In genomic region chr19:7682175-7682855, GRCh38 we compare ENCODE assay signal across 8 cellular contexts. TPM values are rescaled to one million over a fixed set of nuclear protein-coding genes. Genes with fewer than 3 reads are reported as not detected.
DNase-seq lines count a peak whose midpoint lies in the region; ATAC-seq and TF ChIP-seq lines count a peak whose summit lies in the region.

No MANE protein-coding gene starts in this region.

- CTCF ChIA-PET in MCF 10A (lab: Yijun Ruan, JAX) = interaction anchor here (0.9 to 2.8 kb wide), 3 partner anchors 114 to 119 kb away, joined by 4 to 26 read pairs (median 9); no protein-coding TSS in a partner anchor

- peaks cover 4 to 13% of the 10 kb centered on the region in 2 donors for H3K27me3 ChIP-seq in mucosa of rectum (ENCODE audit: control insufficient read depth in 2 of 2, insufficient read depth in 2 of 2, low read length in 2 of 2)

- ATAC-seq in stimulated activated naive CD8-positive, alpha-beta T cell treated with anti-CD3 and anti-CD28 coated beads, Interleukin-15, Interleukin-2, amounts not matched to agents 100 U/mL and 50 U/mL, for 24 hours = no peak

- H3K4me1 Mint-ChIP-seq in stimulated activated naive CD8-positive, alpha-beta T cell treated with anti-CD3 and anti-CD28 coated beads, Interleukin-15, Interleukin-2, amounts not matched to agents 100 ng/mL and 50 ng/mL, for 24 hours (ENCODE audit: low read depth) = peaks cover 50% of the 10 kb centered on the region
- peaks cover 14% of the 10 kb centered on the region for H3K4me1 Mint-ChIP-seq in MCF 10A (ENCODE audit: insufficient read depth, unreplicated experiment)

- TF ChIP-seq CTCF in MCF 10A (IDR thresholded peaks at IDR 0.05; ENCODE audit: unreplicated experiment) (no peak), GM10266 (IDR thresholded peaks at IDR 0.05; ENCODE audit: control insufficient read depth, insufficient read depth, low read depth, missing control alignments) (no peak)

- peaks cover 12% of the 10 kb centered on the region for H3K36me3 Mint-ChIP-seq in stimulated activated naive CD8-positive, alpha-beta T cell treated with anti-CD3 and anti-CD28 coated beads, Interleukin-15, Interleukin-2, amounts not matched to agents 100 ng/mL and 50 ng/mL, for 24 hours (ENCODE audit: low read depth)
- H3K36me3 Mint-ChIP-seq in MCF 10A (ENCODE audit: insufficient read depth, unreplicated experiment) = peaks cover 31% of the 10 kb centered on the region

- no peaks in the 10 kb centered on the region for H3K9me3 ChIP-seq in mucosa of rectum (ENCODE audit: control insufficient read depth in 2 of 2, low read length in 2 of 2)

- no peaks in the 10 kb centered on the region for H3K9me3 Mint-ChIP-seq in stimulated activated naive CD8-positive, alpha-beta T cell treated with anti-CD3 and anti-CD28 coated beads, Interleukin-15, Interleukin-2, amounts not matched to agents 100 ng/mL and 50 ng/mL, for 24 hours
- no peaks in the 10 kb centered on the region for H3K9me3 Mint-ChIP-seq in MCF 10A (ENCODE audit: unreplicated experiment)

- intact Hi-C loops in MCF 10A (cut with micrococcal nuclease) = no loop called here

- POLR2A ChIA-PET in MCF 10A (lab: Yijun Ruan, JAX) = no interaction called here

- H3K27me3 Mint-ChIP-seq in stimulated activated naive CD8-positive, alpha-beta T cell treated with anti-CD3 and anti-CD28 coated beads, Interleukin-15, Interleukin-2, amounts not matched to agents 100 ng/mL and 50 ng/mL, for 24 hours = peaks cover 9% of the 10 kb centered on the region
- no peaks in the 10 kb centered on the region for H3K27me3 Mint-ChIP-seq in MCF 10A (ENCODE audit: insufficient read depth, unreplicated experiment)

- H3K27ac ChIP-seq in mucosa of rectum (ENCODE audit: low read depth in 2 of 2, low read length in 2 of 2) = no peak overlapping the region

- TSS peak; percentile 88 for BruUV-seq in MCF 10A (replicated peaks; lab: Mats Ljungman, UMichigan)

- H3K36me3 ChIP-seq in mucosa of rectum (ENCODE audit: control insufficient read depth in 2 of 2, insufficient read depth in 2 of 2, low read length in 2 of 2) = peaks cover 3 to 12% of the 10 kb centered on the region in 2 donors

- DNase-seq in stimulated activated naive CD8-positive, alpha-beta T cell treated with anti-CD3 and anti-CD28 coated beads, Interleukin-15, Interleukin-2, amounts not matched to agents 100 U/mL and 50 U/mL, for 24 hours = no peak
- DNase-seq in MCF 10A (ENCODE audit: unreplicated experiment) (no peak), NCI-H2171 treated with DMSO at 0.1 percent for 48 hours (lab: John Stamatoyannopoulos, UW) (no peak), globus pallidus (ENCODE audit: low spot score) (no peak), GM10266 (ENCODE audit: extremely low spot score) (no peak), DMS79 (lab: John Stamatoyannopoulos, UW) (no peak)

- peak overlapping the region; percentile 87 for H3K4me3 Mint-ChIP-seq in stimulated activated naive CD8-positive, alpha-beta T cell treated with anti-CD3 and anti-CD28 coated beads, Interleukin-15, Interleukin-2, amounts not matched to agents 100 ng/mL and 50 ng/mL, for 24 hours
- H3K4me3 Mint-ChIP-seq in MCF 10A (ENCODE audit: unreplicated experiment) = peak overlapping the region; percentile 84

- peak overlapping the region; percentile 90 for H3K27ac Mint-ChIP-seq in stimulated activated naive CD8-positive, alpha-beta T cell treated with anti-CD3 and anti-CD28 coated beads, Interleukin-15, Interleukin-2, amounts not matched to agents 100 ng/mL and 50 ng/mL, for 24 hours
- H3K27ac Mint-ChIP-seq in MCF 10A (ENCODE audit: low read depth, unreplicated experiment) = no peak overlapping the region

- no peak overlapping the region for H3K9ac ChIP-seq in mucosa of rectum (ENCODE audit: low read depth in 1 of 2, low read length in 2 of 2)

- H3K4me3 ChIP-seq in mucosa of rectum (ENCODE audit: low read length in 2 of 2) = peak overlapping the region; percentile 79 to 94

- peaks cover 12 to 14% of the 10 kb centered on the region in 2 donors for H3K4me1 ChIP-seq in mucosa of rectum (ENCODE audit: control insufficient read depth in 2 of 2, insufficient read depth in 2 of 2, low read length in 2 of 2)

RNA-seq across cellular contexts. Expression of gene TRAPPC5, which starts 1.7 kb away (rescaled TPM):
- 123 and 155 TPM in 2 replicates for total RNA-seq in MCF 10A (2022)

RNA-seq across cellular contexts. Expression of gene MCEMP1, which starts 5.4 kb away (rescaled TPM):
- total RNA-seq in MCF 10A (2022) = 0.44 TPM in 1 of 2 replicates, not detected in the other

RNA-seq across cellular contexts. Expression of gene RETN, which starts 13.5 kb away (rescaled TPM):
- not detected in 2 replicates for total RNA-seq in MCF 10A (2022)

RNA-seq across cellular contexts. Expression of gene FCER2, which starts 19.6 kb away (rescaled TPM):
- total RNA-seq in MCF 10A (2022) = not detected in 2 replicates

RNA-seq across cellular contexts. Expression of gene STXBP2, which starts 45.4 kb away (rescaled TPM):
- 94.4 and 102 TPM in 2 replicates for total RNA-seq in MCF 10A (2022)
